In the genomic region with DNA sequence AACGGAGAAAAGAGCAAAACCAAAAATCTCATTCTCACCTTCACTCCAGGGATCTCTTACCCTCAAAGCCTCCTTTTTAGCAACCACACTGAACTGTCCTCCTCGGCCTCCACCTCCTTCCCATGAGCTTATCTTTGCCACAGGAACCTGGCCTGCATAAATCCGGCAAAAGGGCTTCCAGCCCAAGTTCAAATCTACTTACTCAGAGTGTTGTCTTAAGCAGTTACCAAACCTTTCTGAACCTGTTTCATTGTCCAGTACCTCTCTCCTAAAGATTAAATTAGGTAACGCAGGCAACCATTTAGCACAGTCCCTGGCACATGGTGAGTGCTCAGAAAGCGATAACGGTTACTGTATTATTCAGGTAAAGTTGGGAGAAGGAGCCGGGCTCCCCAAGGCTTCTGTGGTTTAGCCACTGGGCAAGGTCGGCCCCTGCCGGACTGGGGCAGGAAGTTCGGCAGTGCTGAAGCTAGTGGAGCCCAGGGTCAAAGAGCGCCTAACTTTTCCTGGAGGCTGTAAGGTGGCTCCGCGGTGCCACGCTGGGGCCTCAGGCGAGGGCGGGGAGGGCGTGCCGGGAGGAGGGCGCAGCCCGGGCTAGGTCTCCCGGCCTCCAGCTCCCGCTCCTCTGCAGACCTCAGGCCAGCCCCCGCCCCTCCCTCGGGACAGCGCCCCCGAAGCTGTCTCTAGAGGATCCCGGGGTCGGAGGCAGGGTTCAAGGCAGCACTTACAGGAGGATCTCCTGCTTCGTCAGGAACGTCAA, we compare ENCODE assay signal across 1 cellular context.
TF ChIP-seq lines count a peak whose summit lies in the region.

No MANE protein-coding gene starts in this region.

TF ChIP-seq in HEK293, 187 proteins besides CTCF, POLR2A, EP300 and RAD21 (continued from another document and continues in another):
- no peak for TF ChIP-seq ZNF629 (tag by site-specific recombination; IDR thresholded peaks at IDR 0.05)
- TF ChIP-seq ZNF747 (tag by site-specific recombination; IDR thresholded peaks at IDR 0.05), result no peak
- TF ChIP-seq YY1 (tag by site-specific recombination; IDR thresholded peaks at IDR 0.05), result peak; percentile 33; the same call in 1 of the 2 replicates
- no peak; the same call in 1 of the 2 replicates for TF ChIP-seq SP7 (tag by site-specific recombination; IDR thresholded peaks at IDR 0.05)
- TF ChIP-seq, protein P1, sequence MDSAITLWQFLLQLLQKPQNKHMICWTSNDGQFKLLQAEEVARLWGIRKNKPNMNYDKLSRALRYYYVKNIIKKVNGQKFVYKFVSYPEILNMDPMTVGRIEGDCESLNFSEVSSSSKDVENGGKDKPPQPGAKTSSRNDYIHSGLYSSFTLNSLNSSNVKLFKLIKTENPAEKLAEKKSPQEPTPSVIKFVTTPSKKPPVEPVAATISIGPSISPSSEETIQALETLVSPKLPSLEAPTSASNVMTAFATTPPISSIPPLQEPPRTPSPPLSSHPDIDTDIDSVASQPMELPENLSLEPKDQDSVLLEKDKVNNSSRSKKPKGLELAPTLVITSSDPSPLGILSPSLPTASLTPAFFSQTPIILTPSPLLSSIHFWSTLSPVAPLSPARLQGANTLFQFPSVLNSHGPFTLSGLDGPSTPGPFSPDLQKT (IDR thresholded peaks at IDR 0.05; ENCODE audit: borderline replicate concordance, low read depth, low read length), result no peak
- TF ChIP-seq, protein P2, sequence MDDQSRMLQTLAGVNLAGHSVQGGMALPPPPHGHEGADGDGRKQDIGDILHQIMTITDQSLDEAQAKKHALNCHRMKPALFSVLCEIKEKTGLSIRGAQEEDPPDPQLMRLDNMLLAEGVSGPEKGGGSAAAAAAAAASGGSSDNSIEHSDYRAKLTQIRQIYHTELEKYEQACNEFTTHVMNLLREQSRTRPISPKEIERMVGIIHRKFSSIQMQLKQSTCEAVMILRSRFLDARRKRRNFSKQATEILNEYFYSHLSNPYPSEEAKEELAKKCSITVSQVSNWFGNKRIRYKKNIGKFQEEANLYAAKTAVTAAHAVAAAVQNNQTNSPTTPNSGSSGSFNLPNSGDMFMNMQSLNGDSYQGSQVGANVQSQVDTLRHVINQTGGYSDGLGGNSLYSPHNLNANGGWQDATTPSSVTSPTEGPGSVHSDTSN (CRISPR knock-in tag; IDR thresholded peaks at IDR 0.05), result no peak
- TF ChIP-seq ZNF335 (tag by site-specific recombination; conservative IDR thresholded peaks at IDR 0.05), result no peak; the same call in none of the 2 replicates
- TF ChIP-seq ZNF302 (tag by site-specific recombination; IDR thresholded peaks at IDR 0.05; ENCODE audit: low read depth), result no peak
- TF ChIP-seq ZNF423 (tag by site-specific recombination; IDR thresholded peaks at IDR 0.05), result peak; percentile 47; the same call in 1 of the 2 replicates
- TF ChIP-seq GLI4 (tag by site-specific recombination; IDR thresholded peaks at IDR 0.05), result 0 out of 2 replicates have a peak, but pooled peaks have one; percentile 67
- TF ChIP-seq ZNF19 (tag by site-specific recombination; IDR thresholded peaks at IDR 0.05; ENCODE audit: low read depth), result no peak
- TF ChIP-seq ZFHX2 (tag by site-specific recombination; conservative IDR thresholded peaks at IDR 0.05), result no peak
- TF ChIP-seq, protein P3, sequence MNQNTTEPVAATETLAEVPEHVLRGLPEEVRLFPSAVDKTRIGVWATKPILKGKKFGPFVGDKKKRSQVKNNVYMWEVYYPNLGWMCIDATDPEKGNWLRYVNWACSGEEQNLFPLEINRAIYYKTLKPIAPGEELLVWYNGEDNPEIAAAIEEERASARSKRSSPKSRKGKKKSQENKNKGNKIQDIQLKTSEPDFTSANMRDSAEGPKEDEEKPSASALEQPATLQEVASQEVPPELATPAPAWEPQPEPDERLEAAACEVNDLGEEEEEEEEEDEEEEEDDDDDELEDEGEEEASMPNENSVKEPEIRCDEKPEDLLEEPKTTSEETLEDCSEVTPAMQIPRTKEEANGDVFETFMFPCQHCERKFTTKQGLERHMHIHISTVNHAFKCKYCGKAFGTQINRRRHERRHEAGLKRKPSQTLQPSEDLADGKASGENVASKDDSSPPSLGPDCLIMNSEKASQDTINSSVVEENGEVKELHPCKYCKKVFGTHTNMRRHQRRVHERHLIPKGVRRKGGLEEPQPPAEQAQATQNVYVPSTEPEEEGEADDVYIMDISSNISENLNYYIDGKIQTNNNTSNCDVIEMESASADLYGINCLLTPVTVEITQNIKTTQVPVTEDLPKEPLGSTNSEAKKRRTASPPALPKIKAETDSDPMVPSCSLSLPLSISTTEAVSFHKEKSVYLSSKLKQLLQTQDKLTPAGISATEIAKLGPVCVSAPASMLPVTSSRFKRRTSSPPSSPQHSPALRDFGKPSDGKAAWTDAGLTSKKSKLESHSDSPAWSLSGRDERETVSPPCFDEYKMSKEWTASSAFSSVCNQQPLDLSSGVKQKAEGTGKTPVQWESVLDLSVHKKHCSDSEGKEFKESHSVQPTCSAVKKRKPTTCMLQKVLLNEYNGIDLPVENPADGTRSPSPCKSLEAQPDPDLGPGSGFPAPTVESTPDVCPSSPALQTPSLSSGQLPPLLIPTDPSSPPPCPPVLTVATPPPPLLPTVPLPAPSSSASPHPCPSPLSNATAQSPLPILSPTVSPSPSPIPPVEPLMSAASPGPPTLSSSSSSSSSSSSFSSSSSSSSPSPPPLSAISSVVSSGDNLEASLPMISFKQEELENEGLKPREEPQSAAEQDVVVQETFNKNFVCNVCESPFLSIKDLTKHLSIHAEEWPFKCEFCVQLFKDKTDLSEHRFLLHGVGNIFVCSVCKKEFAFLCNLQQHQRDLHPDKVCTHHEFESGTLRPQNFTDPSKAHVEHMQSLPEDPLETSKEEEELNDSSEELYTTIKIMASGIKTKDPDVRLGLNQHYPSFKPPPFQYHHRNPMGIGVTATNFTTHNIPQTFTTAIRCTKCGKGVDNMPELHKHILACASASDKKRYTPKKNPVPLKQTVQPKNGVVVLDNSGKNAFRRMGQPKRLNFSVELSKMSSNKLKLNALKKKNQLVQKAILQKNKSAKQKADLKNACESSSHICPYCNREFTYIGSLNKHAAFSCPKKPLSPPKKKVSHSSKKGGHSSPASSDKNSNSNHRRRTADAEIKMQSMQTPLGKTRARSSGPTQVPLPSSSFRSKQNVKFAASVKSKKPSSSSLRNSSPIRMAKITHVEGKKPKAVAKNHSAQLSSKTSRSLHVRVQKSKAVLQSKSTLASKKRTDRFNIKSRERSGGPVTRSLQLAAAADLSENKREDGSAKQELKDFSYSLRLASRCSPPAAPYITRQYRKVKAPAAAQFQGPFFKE (tag by site-specific recombination; IDR thresholded peaks at IDR 0.05; ENCODE audit: borderline replicate concordance), result no peak
- no peak for TF ChIP-seq ZNF112 (tag by site-specific recombination; IDR thresholded peaks at IDR 0.05)
- TF ChIP-seq ZNF791 (tag by site-specific recombination; IDR thresholded peaks at IDR 0.05), result no peak
- TF ChIP-seq ZNF510 (tag by site-specific recombination; IDR thresholded peaks at IDR 0.05; ENCODE audit: insufficient replicate concordance), result no peak
- TF ChIP-seq ZNF223 (tag by site-specific recombination; IDR thresholded peaks at IDR 0.05), result no peak
- TF ChIP-seq, protein P4, sequence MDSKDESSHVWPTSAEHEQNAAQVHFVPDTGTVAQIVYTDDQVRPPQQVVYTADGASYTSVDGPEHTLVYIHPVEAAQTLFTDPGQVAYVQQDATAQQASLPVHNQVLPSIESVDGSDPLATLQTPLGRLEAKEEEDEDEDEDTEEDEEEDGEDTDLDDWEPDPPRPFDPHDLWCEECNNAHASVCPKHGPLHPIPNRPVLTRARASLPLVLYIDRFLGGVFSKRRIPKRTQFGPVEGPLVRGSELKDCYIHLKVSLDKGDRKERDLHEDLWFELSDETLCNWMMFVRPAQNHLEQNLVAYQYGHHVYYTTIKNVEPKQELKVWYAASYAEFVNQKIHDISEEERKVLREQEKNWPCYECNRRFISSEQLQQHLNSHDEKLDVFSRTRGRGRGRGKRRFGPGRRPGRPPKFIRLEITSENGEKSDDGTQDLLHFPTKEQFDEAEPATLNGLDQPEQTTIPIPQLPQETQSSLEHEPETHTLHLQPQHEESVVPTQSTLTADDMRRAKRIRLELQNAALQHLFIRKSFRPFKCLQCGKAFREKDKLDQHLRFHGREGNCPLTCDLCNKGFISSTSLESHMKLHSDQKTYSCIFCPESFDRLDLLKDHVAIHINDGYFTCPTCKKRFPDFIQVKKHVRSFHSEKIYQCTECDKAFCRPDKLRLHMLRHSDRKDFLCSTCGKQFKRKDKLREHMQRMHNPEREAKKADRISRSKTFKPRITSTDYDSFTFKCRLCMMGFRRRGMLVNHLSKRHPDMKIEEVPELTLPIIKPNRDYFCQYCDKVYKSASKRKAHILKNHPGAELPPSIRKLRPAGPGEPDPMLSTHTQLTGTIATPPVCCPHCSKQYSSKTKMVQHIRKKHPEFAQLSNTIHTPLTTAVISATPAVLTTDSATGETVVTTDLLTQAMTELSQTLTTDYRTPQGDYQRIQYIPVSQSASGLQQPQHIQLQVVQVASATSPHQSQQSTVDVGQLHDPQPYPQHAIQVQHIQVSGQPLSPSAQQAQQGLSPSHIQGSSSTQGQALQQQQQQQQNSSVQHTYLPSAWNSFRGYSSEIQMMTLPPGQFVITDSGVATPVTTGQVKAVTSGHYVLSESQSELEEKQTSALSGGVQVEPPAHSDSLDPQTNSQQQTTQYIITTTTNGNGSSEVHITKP (tag by site-specific recombination; IDR thresholded peaks at IDR 0.05), result no peak
- no peak for TF ChIP-seq GFI1B (tag by site-specific recombination; IDR thresholded peaks at IDR 0.05)
- TF ChIP-seq BCL11A (tag by site-specific recombination; IDR thresholded peaks at IDR 0.05; ENCODE audit: low read depth), result no peak
- no peak for TF ChIP-seq ZBTB21 (tag by site-specific recombination; IDR thresholded peaks at IDR 0.05)
- no peak for TF ChIP-seq ZNF16 (tag by site-specific recombination; IDR thresholded peaks at IDR 0.05; ENCODE audit: low read depth)
- TF ChIP-seq KLF1 (tag by site-specific recombination; IDR thresholded peaks at IDR 0.05), result peak; percentile 94
- TF ChIP-seq ZNF561 (tag by site-specific recombination; IDR thresholded peaks at IDR 0.05; ENCODE audit: borderline replicate concordance), result peak; percentile 38; the same call in 1 of the 2 replicates
- TF ChIP-seq ZNF433 (tag by site-specific recombination; IDR thresholded peaks at IDR 0.05; ENCODE audit: low read depth), result no peak
- TF ChIP-seq KLF10 (tag by site-specific recombination; IDR thresholded peaks at IDR 0.05), result no peak; the same call in 1 of the 2 replicates
- TF ChIP-seq, protein P5, sequence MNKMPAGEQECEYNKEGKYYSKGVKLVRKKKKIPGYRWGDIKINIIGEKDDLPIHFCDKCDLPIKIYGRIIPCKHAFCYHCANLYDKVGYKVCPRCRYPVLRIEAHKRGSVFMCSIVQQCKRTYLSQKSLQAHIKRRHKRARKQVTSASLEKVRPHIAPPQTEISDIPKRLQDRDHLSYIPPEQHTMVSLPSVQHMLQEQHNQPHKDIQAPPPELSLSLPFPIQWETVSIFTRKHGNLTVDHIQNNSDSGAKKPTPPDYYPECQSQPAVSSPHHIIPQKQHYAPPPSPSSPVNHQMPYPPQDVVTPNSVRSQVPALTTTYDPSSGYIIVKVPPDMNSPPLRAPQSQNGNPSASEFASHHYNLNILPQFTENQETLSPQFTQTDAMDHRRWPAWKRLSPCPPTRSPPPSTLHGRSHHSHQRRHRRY (tag by site-specific recombination; IDR thresholded peaks at IDR 0.05), result no peak
- no peak for TF ChIP-seq ZNF174 (tag by site-specific recombination; IDR thresholded peaks at IDR 0.05)
- TF ChIP-seq ZNF157 (tag by site-specific recombination; IDR thresholded peaks at IDR 0.05), result no peak
- no peak for TF ChIP-seq ZNF404 (tag by site-specific recombination; IDR thresholded peaks at IDR 0.05)
- no peak for TF ChIP-seq ZNF785 (tag by site-specific recombination; IDR thresholded peaks at IDR 0.05)
- TF ChIP-seq ZNF549 (tag by site-specific recombination; IDR thresholded peaks at IDR 0.05), result no peak
- TF ChIP-seq ZNF202 (tag by site-specific recombination; IDR thresholded peaks at IDR 0.05; ENCODE audit: borderline replicate concordance), result no peak
- TF ChIP-seq, protein P6, sequence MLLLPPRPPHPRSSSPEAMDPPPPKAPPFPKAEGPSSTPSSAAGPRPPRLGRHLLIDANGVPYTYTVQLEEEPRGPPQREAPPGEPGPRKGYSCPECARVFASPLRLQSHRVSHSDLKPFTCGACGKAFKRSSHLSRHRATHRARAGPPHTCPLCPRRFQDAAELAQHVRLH (tag by site-specific recombination; IDR thresholded peaks at IDR 0.05), result no peak
- TF ChIP-seq GLIS1 (tag by site-specific recombination; IDR thresholded peaks at IDR 0.05), result no peak; the same call in 1 of the 2 replicates
- no peak; the same call in 1 of the 2 replicates for TF ChIP-seq ZBTB17 (tag by site-specific recombination; IDR thresholded peaks at IDR 0.05)
- TF ChIP-seq SCRT2 (tag by site-specific recombination; IDR thresholded peaks at IDR 0.05), result no peak
- TF ChIP-seq IKZF3 (tag by site-specific recombination; IDR thresholded peaks at IDR 0.05), result no peak
- TF ChIP-seq ZXDB (tag by site-specific recombination; IDR thresholded peaks at IDR 0.05), result no peak
- TF ChIP-seq ZNF501 (tag by site-specific recombination; IDR thresholded peaks at IDR 0.05), result no peak
- TF ChIP-seq, protein P7, sequence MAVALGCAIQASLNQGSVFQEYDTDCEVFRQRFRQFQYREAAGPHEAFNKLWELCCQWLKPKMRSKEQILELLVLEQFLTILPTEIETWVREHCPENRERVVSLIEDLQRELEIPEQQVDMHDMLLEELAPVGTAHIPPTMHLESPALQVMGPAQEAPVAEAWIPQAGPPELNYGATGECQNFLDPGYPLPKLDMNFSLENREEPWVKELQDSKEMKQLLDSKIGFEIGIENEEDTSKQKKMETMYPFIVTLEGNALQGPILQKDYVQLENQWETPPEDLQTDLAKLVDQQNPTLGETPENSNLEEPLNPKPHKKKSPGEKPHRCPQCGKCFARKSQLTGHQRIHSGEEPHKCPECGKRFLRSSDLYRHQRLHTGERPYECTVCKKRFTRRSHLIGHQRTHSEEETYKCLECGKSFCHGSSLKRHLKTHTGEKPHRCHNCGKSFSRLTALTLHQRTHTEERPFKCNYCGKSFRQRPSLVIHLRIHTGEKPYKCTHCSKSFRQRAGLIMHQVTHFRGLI (tag by site-specific recombination; IDR thresholded peaks at IDR 0.05), result no peak
- TF ChIP-seq, protein P8, sequence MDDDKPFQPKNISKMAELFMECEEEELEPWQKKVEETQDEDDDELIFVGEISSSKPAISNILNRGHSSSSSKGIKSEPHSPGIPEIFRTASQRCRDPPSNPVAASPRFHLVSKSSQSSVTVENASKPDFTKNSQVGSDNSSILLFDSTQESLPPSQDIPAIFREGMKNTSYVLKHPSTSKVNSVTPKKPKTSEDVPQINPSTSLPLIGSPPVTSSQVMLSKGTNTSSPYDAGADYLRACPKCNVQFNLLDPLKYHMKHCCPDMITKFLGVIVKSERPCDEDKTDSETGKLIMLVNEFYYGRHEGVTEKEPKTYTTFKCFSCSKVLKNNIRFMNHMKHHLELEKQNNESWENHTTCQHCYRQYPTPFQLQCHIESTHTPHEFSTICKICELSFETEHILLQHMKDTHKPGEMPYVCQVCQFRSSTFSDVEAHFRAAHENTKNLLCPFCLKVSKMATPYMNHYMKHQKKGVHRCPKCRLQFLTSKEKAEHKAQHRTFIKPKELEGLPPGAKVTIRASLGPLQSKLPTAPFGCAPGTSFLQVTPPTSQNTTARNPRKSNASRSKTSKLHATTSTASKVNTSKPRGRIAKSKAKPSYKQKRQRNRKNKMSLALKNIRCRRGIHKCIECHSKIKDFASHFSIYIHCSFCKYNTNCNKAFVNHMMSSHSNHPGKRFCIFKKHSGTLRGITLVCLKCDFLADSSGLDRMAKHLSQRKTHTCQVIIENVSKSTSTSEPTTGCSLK (tag by site-specific recombination; IDR thresholded peaks at IDR 0.05), result no peak
- TF ChIP-seq ZNF626 (tag by site-specific recombination; IDR thresholded peaks at IDR 0.05), result no peak
- TF ChIP-seq ZNF792 (tag by site-specific recombination; IDR thresholded peaks at IDR 0.05), result no peak
